ENCODE assay signal across 16 cellular contexts in the genomic region with DNA sequence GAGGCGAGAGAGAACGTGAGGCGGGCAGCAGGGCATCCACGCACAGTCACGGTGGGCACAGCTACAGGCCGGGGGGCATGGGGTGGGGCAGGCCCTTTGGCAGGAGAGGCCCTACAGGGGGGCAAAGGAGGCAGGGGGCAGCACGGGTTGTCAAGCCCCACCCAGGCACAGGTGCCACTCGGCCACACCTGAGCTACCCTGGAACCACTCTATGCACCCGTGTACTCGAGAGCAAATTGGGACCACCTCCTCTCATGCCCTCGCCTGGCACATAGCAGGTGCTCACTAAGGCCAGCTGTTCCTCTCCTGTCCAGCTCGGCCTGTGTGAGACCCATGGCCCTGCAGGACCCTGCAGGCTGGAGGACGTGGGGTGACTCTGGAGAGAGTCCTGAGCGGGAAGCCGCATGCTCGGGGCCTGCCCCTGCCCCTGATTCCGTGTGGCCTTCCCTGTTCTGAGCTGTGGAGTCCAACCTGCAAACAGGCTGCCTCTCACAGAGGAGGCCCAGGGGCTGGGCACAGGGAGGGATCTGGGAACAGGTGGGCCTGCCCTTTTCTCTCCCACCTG. TPM values are rescaled to one million over a fixed set of nuclear protein-coding genes. Genes with fewer than 3 reads are reported as not detected.
A peak's percentile ranks its signal among the peaks of the same experiment; 100 is the strongest.
DNase-seq lines count a peak whose midpoint lies in the region; ATAC-seq and TF ChIP-seq lines count a peak whose summit lies in the region.
"Had no signal": no experiment of that assay in that cellular context is flagged by ENCODE, and none has a peak within 500 bp of the region (broad histone marks: within the 10 kb centered on the region; RNA-seq: fewer than 3 reads in every experiment).

No MANE protein-coding gene starts in this region.

- no peak for TF ChIP-seq POLR2A in spleen (IDR thresholded peaks at IDR 0.05)

- DNase-seq in T-helper 17 cell = peak in 2 of 3 donors; percentile 3 to 4
- peak; percentile 13 for DNase-seq in colonic mucosa
- DNase-seq in mesenteric fat pad (ENCODE audit: low spot score) = peak; percentile 55
- DNase-seq in spleen = peak; percentile 59
- no peak for DNase-seq in SW480 (ENCODE audit: low spot score)
- DNase-seq: effector CD4-positive, alpha-beta T cell; naive B cell; NCI-H69; SIG-M5; T-helper 2 cell had no signal

- no peak overlapping the region for H3K9ac ChIP-seq in colonic mucosa (ENCODE audit: low read depth in 2 of 2, low read length in 2 of 2)

- H3K27me3 ChIP-seq in colonic mucosa (no peaks in the 10 kb centered on the region), spleen (replicated peaks in 1 of 7) (no peaks in the 10 kb centered on the region)

- TF ChIP-seq CTCF in colonic mucosa (IDR thresholded peaks at IDR 0.05) (no peak), spleen (IDR thresholded peaks at IDR 0.05 in 8 of 11, conservative IDR thresholded peaks at IDR 0.05 in 3 of 11) (no peak)

- no peaks in the 10 kb centered on the region for H3K4me1 ChIP-seq in colonic mucosa
- no peaks in the 10 kb centered on the region for H3K4me1 ChIP-seq in spleen

- H3K36me3 ChIP-seq in colonic mucosa (peaks cover 4% of the 10 kb centered on the region), spleen (peaks cover 5 to 93% (median 55%) of the 10 kb centered on the region in 6 donors)

- H3K36me3 Mint-ChIP-seq in T-helper 17 cell (ENCODE audit: low read depth) = peaks cover 8% of the 10 kb centered on the region

- H3K4me3 ChIP-seq in colonic mucosa = no peak overlapping the region
- no peak overlapping the region for H3K4me3 ChIP-seq in spleen
- H3K4me3 ChIP-seq: lung, thoracic aorta had no signal

- H3K4me3 Mint-ChIP-seq in T-helper 17 cell = no peak overlapping the region
- H3K4me3 Mint-ChIP-seq: activated T-helper 1 cell treated with anti-CD3 and anti-CD28 coated beads, Interleukin-12 subunit alpha, Interleukin-12 subunit beta, Interleukin-2, Interleukin-4 antibody, amounts not matched to agents 30 ng/mL and 10 ng/mL and 1 ng/mL, durations not matched to agents 14 hours and 24 hours and 36 hours; naive B cell had no signal

- no peaks in the 10 kb centered on the region for H3K4me1 Mint-ChIP-seq in T-helper 17 cell

- H3K9me3 ChIP-seq in T-helper 17 cell (ENCODE audit: control insufficient read depth, low read length, poor library complexity, severe bottlenecking) (no peaks in the 10 kb centered on the region), colonic mucosa (no peaks in the 10 kb centered on the region), spleen (peaks cover 0 to 42% (median 32%) of the 10 kb centered on the region in 8 donors)

- no peak for ATAC-seq in T-helper 17 cell
- no peak for ATAC-seq in GM19455 (IDR thresholded peaks at IDR 0.05; ENCODE audit: unreplicated experiment)
- no peak for ATAC-seq in HG02763 (IDR thresholded peaks at IDR 0.05; ENCODE audit: unreplicated experiment)

- intact Hi-C loops in colonic mucosa (cut with DNase I) = no loop called here
- intact Hi-C loops in spleen (cut with DNase I; ENCODE audit: low total_unique reads) = no loop called here

- no peaks in the 10 kb centered on the region for H3K27me3 Mint-ChIP-seq in T-helper 17 cell
- H3K27me3 Mint-ChIP-seq: naive B cell had no signal

- 85 to 95% (median 87%) methylated on average over 14 to 17 of the region's 17 CpGs for WGBS in spleen, 5 donors

- H3K27ac Mint-ChIP-seq in T-helper 17 cell = no peak overlapping the region
- H3K27ac Mint-ChIP-seq: activated T-helper 1 cell treated with anti-CD3 and anti-CD28 coated beads, Interleukin-12 subunit alpha, Interleukin-12 subunit beta, Interleukin-2, Interleukin-4 antibody, amounts not matched to agents 30 ng/mL and 10 ng/mL and 1 ng/mL, durations not matched to agents 14 hours and 24 hours and 36 hours had no signal

- H3K27ac ChIP-seq in colonic mucosa (no peak overlapping the region), spleen (no peak overlapping the region)
- H3K27ac ChIP-seq: thoracic aorta, VCaP had no signal

RNA-seq across cellular contexts. Expression of a gene that starts 31.4 kb away (rescaled TPM):
- total RNA-seq in T-helper 17 cell = 1 to 10 TPM; 2.2 to 6.8 TPM
- total RNA-seq in colonic mucosa = 1 to 10 TPM in 1 of 2 donors, under 1 TPM in 1; 0.66 to 1.3 TPM
- total RNA-seq in mesenteric fat pad = 0.87 TPM
- total RNA-seq in spleen = 1 to 10 TPM; 1.0 to 4.5 (median 3.1) TPM
- 1 to 10 TPM; 1.3 to 1.5 (median 1.5) TPM for polyA plus RNA-seq in spleen
